In the genomic region with DNA sequence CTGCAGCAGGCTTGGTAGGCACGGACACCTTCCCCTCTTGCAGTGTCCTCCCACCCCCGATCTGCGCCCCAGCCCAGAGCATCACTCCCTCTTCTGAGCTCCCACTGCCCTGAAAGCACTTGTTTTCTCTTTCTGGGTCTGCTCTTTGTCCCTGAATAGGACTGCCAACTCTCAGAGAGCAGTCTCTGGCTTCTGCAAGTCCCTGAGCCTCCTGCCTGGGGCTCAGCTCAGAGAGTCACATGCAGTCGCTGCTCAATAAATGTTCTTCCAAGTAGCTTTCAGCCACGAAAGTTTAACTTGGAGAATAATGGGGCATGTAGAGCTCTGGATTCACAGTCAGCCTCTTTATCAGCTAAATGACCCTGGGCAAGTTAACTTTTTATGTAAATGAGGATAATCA, we compare ENCODE assay signal across 16 cellular contexts.
A peak's percentile ranks its signal among the peaks of the same experiment; 100 is the strongest.
DNase-seq lines count a peak whose midpoint lies in the region; ATAC-seq and TF ChIP-seq lines count a peak whose summit lies in the region.
"Had no signal": no experiment of that assay in that cellular context is flagged by ENCODE, and none has a peak within 500 bp of the region (broad histone marks: within the 10 kb centered on the region; RNA-seq: fewer than 3 reads in every experiment).

No MANE protein-coding gene starts in this region.

- no peak for TF ChIP-seq RAD21 in SK-N-SH (IDR thresholded peaks at IDR 0.05; ENCODE audit: low read length)

- H3K36me3 ChIP-seq in SK-N-SH (replicated peaks in 1 of 2; ENCODE audit: control insufficient read depth in 1 of 2, insufficient read depth in 2 of 2, low read length in 1 of 2) (no peaks in the 10 kb centered on the region), testis (ENCODE audit: low read depth, missing control alignments) (no peaks in the 10 kb centered on the region)
- H3K36me3 ChIP-seq: colonic mucosa, tibial artery had no signal

- ATAC-seq in HG03432 (IDR thresholded peaks at IDR 0.05; ENCODE audit: unreplicated experiment) (no peak), HG03097 (IDR thresholded peaks at IDR 0.05; ENCODE audit: low FRiP score, unreplicated experiment) (no peak)

- peak overlapping the region; percentile 67 for H3K4me2 ChIP-seq in SK-N-SH

- no peak overlapping the region for H3K9ac ChIP-seq in SK-N-SH

- no peaks in the 10 kb centered on the region for H3K9me2 ChIP-seq in SK-N-SH

- H2AFZ ChIP-seq in SK-N-SH (ENCODE audit: low read depth), result no peak overlapping the region; the same call in 1 of the 2 replicates

- H3K4me1 Mint-ChIP-seq in osteocyte (ENCODE audit: unreplicated experiment), result peaks cover 25% of the 10 kb centered on the region

- TF ChIP-seq CTCF in SK-N-SH (IDR thresholded peaks at IDR 0.05) (no peak), osteocyte (IDR thresholded peaks at IDR 0.05) (no peak), testis (IDR thresholded peaks at IDR 0.05) (no peak)

- no peaks in the 10 kb centered on the region for H3K9me3 ChIP-seq in SK-N-SH
- H3K9me3 ChIP-seq in testis, result no peaks in the 10 kb centered on the region
- H3K9me3 ChIP-seq: colonic mucosa, tibial artery had no signal

- TF ChIP-seq POLR2A in testis (IDR thresholded peaks at IDR 0.05), result no peak

- H3F3A ChIP-seq in SK-N-SH (replicated peaks; ENCODE audit: insufficient read depth), result no peaks in the 10 kb centered on the region

- no peaks in the 10 kb centered on the region for H4K20me1 ChIP-seq in SK-N-SH (ENCODE audit: insufficient read depth)

- intact Hi-C loops in testis (cut with DNase I; ENCODE audit: low total_unique reads), result no loop called here

- H3K4me3 ChIP-seq in SK-N-SH (ENCODE audit: low read depth in 2 of 2, low read length in 1 of 2) (0 out of 4 replicates have a peak overlapping the region, but pooled peaks of 1 of the 2 experiments have one; percentile 29), testis (no peak overlapping the region)
- H3K4me3 ChIP-seq: colonic mucosa, tibial artery had no signal

- no peaks in the 10 kb centered on the region for H3K9me3 Mint-ChIP-seq in osteocyte (ENCODE audit: unreplicated experiment)
- H3K9me3 Mint-ChIP-seq: neural crest cell had no signal

- H3K4me1 ChIP-seq in SK-N-SH (ENCODE audit: control insufficient read depth in 1 of 2, insufficient read depth in 2 of 2, low read depth in 1 of 2, low read length in 1 of 2) (peaks cover 24 to 74% of the 10 kb centered on the region in 2 experiments), testis (peaks cover 8% of the 10 kb centered on the region)
- H3K4me1 ChIP-seq: colonic mucosa had no signal

- WGBS in SK-N-SH (ENCODE audit: low lambda C conversion rate), result 84% methylated on average over 5 of the region's 5 CpGs
- WGBS in testis, 2 donors, result 69 to 83% methylated on average over 5 of the region's 5 CpGs

- H3K36me3 Mint-ChIP-seq in osteocyte (ENCODE audit: unreplicated experiment), result no peaks in the 10 kb centered on the region

- peak overlapping the region; percentile 60 for H3K27ac Mint-ChIP-seq in osteocyte (ENCODE audit: unreplicated experiment)

- no peak overlapping the region for H3K4me3 Mint-ChIP-seq in osteocyte (ENCODE audit: unreplicated experiment)
- H3K4me3 Mint-ChIP-seq: neural crest cell had no signal

- H3K27me3 ChIP-seq in SK-N-SH (ENCODE audit: insufficient read depth) (no peaks in the 10 kb centered on the region), testis (no peaks in the 10 kb centered on the region)
- H3K27me3 ChIP-seq: colonic mucosa, tibial artery had no signal

- in situ Hi-C loops in G401 (cut with HindIII; ENCODE audit: low sequenced_read_pairs), result no loop called here

- POLR2A ChIA-PET in SK-N-SH (lab: Yijun Ruan, JAX), result interaction anchor here (1.0 to 2.6 kb wide), 2 partner anchors 16 to 55 kb away, joined by 3 to 10 read pairs; no protein-coding TSS in a partner anchor

- DNase-seq in G401 (ENCODE audit: low spot score) (peak; percentile 62), SK-N-SH (no peak), foreskin melanocyte (peak; percentile 53), osteocyte (ENCODE audit: extremely low spot score, unreplicated experiment) (no peak), HT-29 (ENCODE audit: low spot score) (no peak), testis (no peak)
- DNase-seq: activated CD4-positive, alpha-beta T cell treated with anti-CD3 and anti-CD28 coated beads, Interleukin-2, amount 50 U/mL, for 1 hour; colonic mucosa; DND-41; Karpas-422; NCI-H1048; NCI-H2081; tibial artery had no signal

- peak overlapping the region; percentile 82 to 96 for H3K27ac ChIP-seq in SK-N-SH (ENCODE audit: low read depth in 2 of 2, low read length in 1 of 2)
- H3K27ac ChIP-seq in testis, result no peak overlapping the region
- H3K27ac ChIP-seq: colonic mucosa, tibial artery had no signal

- H3K27me3 Mint-ChIP-seq in osteocyte (ENCODE audit: unreplicated experiment), result no peaks in the 10 kb centered on the region

- H3K79me2 ChIP-seq in SK-N-SH (ENCODE audit: insufficient read depth), result no peaks in the 10 kb centered on the region

- CTCF ChIA-PET in SK-N-SH (lab: Yijun Ruan, JAX), result interaction anchor here (1.0 to 1.8 kb wide), 4 partner anchors 15 to 101 kb away, joined by 3 to 5 read pairs (median 4); no protein-coding TSS in a partner anchor

- 0 out of 4 replicates have a peak, but pooled peaks of 1 of the 2 experiments have one; percentile 12 for TF ChIP-seq EP300 in SK-N-SH (IDR thresholded peaks at IDR 0.05; ENCODE audit: borderline replicate concordance in 1 of 2, low read depth in 1 of 2, low read length in 1 of 2)

TF ChIP-seq in SK-N-SH, 30 proteins besides CTCF, POLR2A, EP300 and RAD21:
- TF ChIP-seq MXI1 (IDR thresholded peaks at IDR 0.05; ENCODE audit: low read depth, low read length) (0 out of 2 replicates have a peak, but pooled peaks have one; percentile 21), FOXM1 (IDR thresholded peaks at IDR 0.05; ENCODE audit: low read depth) (no peak), NFIC (IDR thresholded peaks at IDR 0.05; ENCODE audit: borderline replicate concordance) (no peak), FOSL2 (IDR thresholded peaks at IDR 0.05; ENCODE audit: borderline replicate concordance, low read depth) (no peak), CHD2 (IDR thresholded peaks at IDR 0.05; ENCODE audit: low read length, partially characterized antibody) (no peak), SMC3 (IDR thresholded peaks at IDR 0.05; ENCODE audit: low read depth, low read length) (peak; percentile 13; the same call in 1 of the 2 replicates), FOXJ3 (CRISPR knock-in tag; IDR thresholded peaks at IDR 0.05) (no peak), POLR2AphosphoS5 (IDR thresholded peaks at IDR 0.05; ENCODE audit: low read depth, low read length) (no peak)
- TF ChIP-seq, protein P1, sequence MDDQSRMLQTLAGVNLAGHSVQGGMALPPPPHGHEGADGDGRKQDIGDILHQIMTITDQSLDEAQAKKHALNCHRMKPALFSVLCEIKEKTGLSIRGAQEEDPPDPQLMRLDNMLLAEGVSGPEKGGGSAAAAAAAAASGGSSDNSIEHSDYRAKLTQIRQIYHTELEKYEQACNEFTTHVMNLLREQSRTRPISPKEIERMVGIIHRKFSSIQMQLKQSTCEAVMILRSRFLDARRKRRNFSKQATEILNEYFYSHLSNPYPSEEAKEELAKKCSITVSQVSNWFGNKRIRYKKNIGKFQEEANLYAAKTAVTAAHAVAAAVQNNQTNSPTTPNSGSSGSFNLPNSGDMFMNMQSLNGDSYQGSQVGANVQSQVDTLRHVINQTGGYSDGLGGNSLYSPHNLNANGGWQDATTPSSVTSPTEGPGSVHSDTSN (IDR thresholded peaks at IDR 0.05), result no peak

Comparison
In these comparisons a context has a peak if more than half of its experiments do, and no peak if none do; other contexts are left out.
1. DNase-seq: peak in G401 (single experiment) and foreskin melanocyte (single experiment); none in SK-N-SH (single experiment), osteocyte (single experiment), HT-29 (single experiment) and testis (single experiment).
2. H3K27ac ChIP-seq: peak in SK-N-SH (2 of 2); none in testis (0 of 2).